ENCODE assay signal across 1 cellular context in genomic region chr2:46937457-46937856, GRCh38.
TF ChIP-seq lines count a peak whose summit lies in the region.

No MANE protein-coding gene starts in this region.

TF ChIP-seq in K562, 482 proteins besides CTCF, POLR2A, EP300 and RAD21 (continued from another document):
- TF ChIP-seq AFF4 (CRISPR knock-in tag; IDR thresholded peaks at IDR 0.05) (no peak), SREBF1 (IDR thresholded peaks at IDR 0.05; ENCODE audit: borderline replicate concordance, low read depth, low read length) (no peak), RBM25 (IDR thresholded peaks at IDR 0.05; ENCODE audit: low read depth, low read length, severe bottlenecking) (no peak), IRF9 (tag; IDR thresholded peaks at IDR 0.05) (no peak), ZNF134 (CRISPR knock-in tag; conservative IDR thresholded peaks at IDR 0.05) (no peak), ZNF785 (CRISPR knock-in tag; IDR thresholded peaks at IDR 0.05) (no peak), GATAD2B (IDR thresholded peaks at IDR 0.05; ENCODE audit: borderline replicate concordance) (no peak), ZNF12 (CRISPR knock-in tag; IDR thresholded peaks at IDR 0.05) (no peak), ZBTB12 (CRISPR knock-in tag; IDR thresholded peaks at IDR 0.05) (no peak), ZBTB26 (CRISPR knock-in tag; IDR thresholded peaks at IDR 0.05) (no peak), ZNF696 (CRISPR knock-in tag; conservative IDR thresholded peaks at IDR 0.05) (no peak), C11orf30 (IDR thresholded peaks at IDR 0.05; ENCODE audit: low read depth) (no peak), CSDE1 (IDR thresholded peaks at IDR 0.05) (no peak)
